Comparison of ENCODE assay signal across 14 cellular contexts in genomic region chr17:50689251-50689650, GRCh38. TPM values are rescaled to one million over a fixed set of nuclear protein-coding genes. Genes with fewer than 3 reads are reported as not detected.
A peak's percentile ranks its signal among the peaks of the same experiment; 100 is the strongest.
DNase-seq lines count a peak whose midpoint lies in the region; ATAC-seq and TF ChIP-seq lines count a peak whose summit lies in the region.
"Had no signal": no experiment of that assay in that cellular context is flagged by ENCODE, and none has a peak within 500 bp of the region (broad histone marks: within the 10 kb centered on the region; RNA-seq: fewer than 3 reads in every experiment).

No MANE protein-coding gene starts in this region.

- peaks cover 4% of the 10 kb centered on the region for H3K36me3 Mint-ChIP-seq in activated CD8-positive, alpha-beta memory T cell treated with anti-CD3 and anti-CD28 coated beads, Interleukin-2, amount 10 ng/mL, durations not matched to agents 7 days and 5 days
- H3K36me3 Mint-ChIP-seq: activated naive CD8-positive, alpha-beta T cell treated with anti-CD3 and anti-CD28 coated beads, Interleukin-2, amount 10 ng/mL, durations not matched to agents 7 days and 5 days had no signal

- ATAC-seq in heart right ventricle (no peak), GM21360 (IDR thresholded peaks at IDR 0.05; ENCODE audit: unreplicated experiment) (no peak)
- ATAC-seq in activated CD8-positive, alpha-beta memory T cell treated with anti-CD3 and anti-CD28 coated beads, Interleukin-2, amount 10 ng/mL, durations not matched to agents 7 days and 5 days: no peak

- WGBS in ovary, 3 donors: 19 to 27% (median 26%) methylated on average over 4 of the region's 4 CpGs
- WGBS in heart right ventricle, 2 donors: 62 to 75% methylated on average over 4 of the region's 4 CpGs
- 37 to 41% methylated on average over 4 of the region's 4 CpGs for WGBS in tibial nerve, 2 donors

- CTCF ChIA-PET in activated CD8-positive, alpha-beta memory T cell treated with anti-CD3 and anti-CD28 coated beads, Interleukin-2, amount 10 ng/mL, durations not matched to agents 7 days and 5 days (lab: Charles Lee): no interaction called here

- H3K9me3 ChIP-seq in ovary (no peaks in the 10 kb centered on the region), heart right ventricle (no peaks in the 10 kb centered on the region), tibial nerve (no peaks in the 10 kb centered on the region)
- H3K9me3 ChIP-seq: HAP-1 had no signal

- H3K4me1 Mint-ChIP-seq in activated CD8-positive, alpha-beta memory T cell treated with anti-CD3 and anti-CD28 coated beads, Interleukin-2, amount 10 ng/mL, durations not matched to agents 7 days and 5 days: no peaks in the 10 kb centered on the region
- H3K4me1 Mint-ChIP-seq: activated CD4-positive, alpha-beta T cell treated with anti-CD3 and anti-CD28 coated beads, Interleukin-2, amount 10 ng/mL, durations not matched to agents 7 days and 5 days; activated naive CD8-positive, alpha-beta T cell treated with anti-CD3 and anti-CD28 coated beads, Interleukin-2, amount 10 ng/mL, durations not matched to agents 7 days and 5 days had no signal

- peak; percentile 35 for DNase-seq in Daoy (ENCODE audit: low read depth)
- peak; percentile 79 for DNase-seq in NB4 (ENCODE audit: low read depth)
- peak; percentile 66 for DNase-seq in ecto neural progenitor cell (ENCODE audit: low spot score)
- peak; percentile 58 to 72 (median 61) for DNase-seq in ovary
- DNase-seq in heart right ventricle: no peak
- no peak for DNase-seq in tibial nerve (ENCODE audit: low spot score in 2 of 2)
- DNase-seq in activated CD8-positive, alpha-beta memory T cell treated with anti-CD3 and anti-CD28 coated beads, Interleukin-2, amount 10 ng/mL, durations not matched to agents 7 days and 5 days: no peak
- DNase-seq: activated CD4-positive, alpha-beta T cell treated with anti-CD3 and anti-CD28 coated beads, Interleukin-2, amount 10 ng/mL, durations not matched to agents 7 days and 5 days; activated naive CD8-positive, alpha-beta T cell treated with anti-CD3 and anti-CD28 coated beads, Interleukin-2, amount 10 ng/mL, durations not matched to agents 7 days and 5 days; NCI-H1092 had no signal

- intact Hi-C loops in ovary (cut with DNase I): loop anchor here (5.0 to 10.0 kb wide), 4 partner anchors 54 to 207 kb away; partner anchors contain the start of gene ABCC3 (in 1 of the 4)
- intact Hi-C loops in heart right ventricle (cut with DNase I): loop anchor here in 2 of 10 donors (5.0 to 10.0 kb wide), 2 partner anchors 137 to 204 kb away; no protein-coding TSS in a partner anchor

- TF ChIP-seq POLR2A in NB4 (IDR thresholded peaks at IDR 0.05; ENCODE audit: extremely low read depth, insufficient read length) (no peak), ovary (IDR thresholded peaks at IDR 0.05) (no peak), tibial nerve (IDR thresholded peaks at IDR 0.05) (no peak)

- TF ChIP-seq CTCF in NB4 (IDR thresholded peaks at IDR 0.05; ENCODE audit: low read depth, low read length) (no peak), ovary (IDR thresholded peaks at IDR 0.05) (no peak), heart right ventricle (IDR thresholded peaks at IDR 0.05) (no peak), tibial nerve (IDR thresholded peaks at IDR 0.05) (no peak)

- H3K27ac ChIP-seq in ovary (no peak overlapping the region), heart right ventricle (no peak overlapping the region), tibial nerve (no peak overlapping the region)
- H3K27ac ChIP-seq: epithelial cell of prostate, skin epidermis had no signal

- H3K4me1 ChIP-seq in ovary (ENCODE audit: insufficient read depth): peaks cover 34% of the 10 kb centered on the region
- peaks cover 2 to 40% (median 13%) of the 10 kb centered on the region in 9 donors for H3K4me1 ChIP-seq in heart right ventricle
- peaks cover 0 to 24% (median 9%) of the 10 kb centered on the region in 4 donors for H3K4me1 ChIP-seq in tibial nerve
- H3K4me1 ChIP-seq: HAP-1 had no signal

- no peak overlapping the region for H3K4me3 Mint-ChIP-seq in activated CD8-positive, alpha-beta memory T cell treated with anti-CD3 and anti-CD28 coated beads, Interleukin-2, amount 10 ng/mL, durations not matched to agents 7 days and 5 days
- H3K4me3 Mint-ChIP-seq: activated CD4-positive, alpha-beta T cell treated with anti-CD3 and anti-CD28 coated beads, Interleukin-2, amount 10 ng/mL, durations not matched to agents 7 days and 5 days; activated naive CD8-positive, alpha-beta T cell treated with anti-CD3 and anti-CD28 coated beads, Interleukin-2, amount 10 ng/mL, durations not matched to agents 7 days and 5 days had no signal

- no peaks in the 10 kb centered on the region for H3K9me3 Mint-ChIP-seq in activated CD8-positive, alpha-beta memory T cell treated with anti-CD3 and anti-CD28 coated beads, Interleukin-2, amount 10 ng/mL, durations not matched to agents 7 days and 5 days (ENCODE audit: low read depth)
- H3K9me3 Mint-ChIP-seq: activated CD4-positive, alpha-beta T cell treated with anti-CD3 and anti-CD28 coated beads, Interleukin-2, amount 10 ng/mL, durations not matched to agents 7 days and 5 days; activated naive CD8-positive, alpha-beta T cell treated with anti-CD3 and anti-CD28 coated beads, Interleukin-2, amount 10 ng/mL, durations not matched to agents 7 days and 5 days had no signal

- TF ChIP-seq EP300 in ovary (IDR thresholded peaks at IDR 0.05) (no peak), tibial nerve (IDR thresholded peaks at IDR 0.05) (no peak)

- H3K27me3 ChIP-seq in ovary (no peaks in the 10 kb centered on the region), heart right ventricle (no peaks in the 10 kb centered on the region), tibial nerve (no peaks in the 10 kb centered on the region)

- H3K4me3 ChIP-seq in NB4 (ENCODE audit: low read depth, low read length): no peak overlapping the region
- H3K4me3 ChIP-seq in ovary: no peak overlapping the region
- no peak overlapping the region for H3K4me3 ChIP-seq in heart right ventricle
- H3K4me3 ChIP-seq in tibial nerve: no peak overlapping the region
- H3K4me3 ChIP-seq: HAP-1, skin epidermis had no signal

- H3K27ac Mint-ChIP-seq in activated CD8-positive, alpha-beta memory T cell treated with anti-CD3 and anti-CD28 coated beads, Interleukin-2, amount 10 ng/mL, durations not matched to agents 7 days and 5 days: no peak overlapping the region
- H3K27ac Mint-ChIP-seq: activated CD4-positive, alpha-beta T cell treated with anti-CD3 and anti-CD28 coated beads, Interleukin-2, amount 10 ng/mL, durations not matched to agents 7 days and 5 days; activated naive CD8-positive, alpha-beta T cell treated with anti-CD3 and anti-CD28 coated beads, Interleukin-2, amount 10 ng/mL, durations not matched to agents 7 days and 5 days had no signal

- no peaks in the 10 kb centered on the region for H3K36me3 ChIP-seq in ovary
- H3K36me3 ChIP-seq in heart right ventricle: peaks cover 0 to 26% (median 20%) of the 10 kb centered on the region in 9 donors
- H3K36me3 ChIP-seq in tibial nerve: peaks cover 0 to 23% (median 0%) of the 10 kb centered on the region in 3 donors

- no peaks in the 10 kb centered on the region for H3K27me3 Mint-ChIP-seq in activated CD8-positive, alpha-beta memory T cell treated with anti-CD3 and anti-CD28 coated beads, Interleukin-2, amount 10 ng/mL, durations not matched to agents 7 days and 5 days
- H3K27me3 Mint-ChIP-seq: activated CD4-positive, alpha-beta T cell treated with anti-CD3 and anti-CD28 coated beads, Interleukin-2, amount 10 ng/mL, durations not matched to agents 7 days and 5 days; activated naive CD8-positive, alpha-beta T cell treated with anti-CD3 and anti-CD28 coated beads, Interleukin-2, amount 10 ng/mL, durations not matched to agents 7 days and 5 days had no signal

RNA-seq across cellular contexts. Expression of gene ANKRD40, which starts 18.5 kb away (rescaled TPM):
- total RNA-seq in Daoy (2014; rRNA removed; shearing (Covaris generic)): 17.6 and 22.6 TPM in 2 replicates
- total RNA-seq in ovary: 10 to 100 TPM; 19.4 to 52.6 (median 42.1) TPM
- 10 to 100 TPM; 17.0 to 41.7 TPM for polyA plus RNA-seq in ovary
- 10 to 100 TPM; 39.0 to 56.8 (median 43.6) TPM for total RNA-seq in heart right ventricle
- 10 to 100 TPM; 18.2 to 20.6 TPM for polyA plus RNA-seq in heart right ventricle
- total RNA-seq in tibial nerve: 10 to 100 TPM; 48.0 to 80.6 (median 55.0) TPM
- total RNA-seq in activated CD8-positive, alpha-beta memory T cell treated with anti-CD3 and anti-CD28 coated beads, Interleukin-2, amount 10 ng/mL, durations not matched to agents 7 days and 5 days: 10 to 100 TPM; 30.5 to 39.3 TPM

RNA-seq across cellular contexts. Expression of gene LUC7L3, which starts 30.2 kb away (rescaled TPM):
- 20.9 and 40.3 TPM in 2 replicates for total RNA-seq in Daoy (2014; rRNA removed; shearing (Covaris generic))
- total RNA-seq in ovary (100 to 1,000 TPM; 103 to 172 (median 139) TPM), heart right ventricle (10 to 100 TPM; 35.7 to 63.9 (median 46.8) TPM), tibial nerve (100 to 1,000 TPM in 3 of 4 donors, 10 to 100 TPM in 1; 80.8 to 114 (median 105) TPM)
- polyA plus RNA-seq in ovary (100 to 1,000 TPM in 1 of 2 donors, 10 to 100 TPM in 1; 96.5 to 148 TPM), heart right ventricle (100 to 1,000 TPM in 1 of 2 donors, 10 to 100 TPM in 1; 33.7 to 188 TPM)
- total RNA-seq in activated CD8-positive, alpha-beta memory T cell treated with anti-CD3 and anti-CD28 coated beads, Interleukin-2, amount 10 ng/mL, durations not matched to agents 7 days and 5 days: 100 to 1,000 TPM; 147 to 193 TPM

RNA-seq across cellular contexts. Expression of gene ABCC3, which starts 54.6 kb away (rescaled TPM):
- total RNA-seq in Daoy (2014; rRNA removed; shearing (Covaris generic)): 10.4 and 14.3 TPM in 2 replicates
- 10 to 100 TPM in 1 of 7 donors, 1 to 10 TPM in 6; 1.4 to 11.4 (median 5.2) TPM for total RNA-seq in ovary
- 10 to 100 TPM in 1 of 2 donors, 1 to 10 TPM in 1; 2.5 to 14.2 TPM for polyA plus RNA-seq in ovary
- total RNA-seq in heart right ventricle: 1 to 10 TPM in 6 of 10 donors, under 1 TPM in 3, not detected in 1; 0.23 to 5.7 (median 1.1) TPM
- 1 to 10 TPM in 1 of 2 donors, under 1 TPM in 1; 0.41 to 2.0 TPM for polyA plus RNA-seq in heart right ventricle
- 10 to 100 TPM in 1 of 4 donors, 1 to 10 TPM in 3; 1.5 to 19.2 (median 7.3) TPM for total RNA-seq in tibial nerve
- total RNA-seq in activated CD8-positive, alpha-beta memory T cell treated with anti-CD3 and anti-CD28 coated beads, Interleukin-2, amount 10 ng/mL, durations not matched to agents 7 days and 5 days: not detected
- total RNA-seq: activated CD4-positive, alpha-beta T cell treated with anti-CD3 and anti-CD28 coated beads, Interleukin-2, amount 10 ng/mL, durations not matched to agents 7 days and 5 days had no signal

Comparison
In these comparisons a context has a peak if more than half of its experiments do, and no peak if none do; other contexts are left out.
1. DNase-seq: peak in Daoy (single experiment), NB4 (single experiment), ecto neural progenitor cell (single experiment) and ovary (5 of 5); none in heart right ventricle (0 of 2), tibial nerve (0 of 2) and activated CD8-positive, alpha-beta memory T cell treated with anti-CD3 and anti-CD28 coated beads, Interleukin-2, amount 10 ng/mL, durations not matched to agents 7 days and 5 days (single experiment).